Comparison of ENCODE assay signal across 8 cellular contexts in genomic region chr4:3292571-3293409, GRCh38.
A peak's percentile ranks its signal among the peaks of the same experiment; 100 is the strongest.
DNase-seq lines count a peak whose midpoint lies in the region; ATAC-seq and TF ChIP-seq lines count a peak whose summit lies in the region.

A gene with protein sequence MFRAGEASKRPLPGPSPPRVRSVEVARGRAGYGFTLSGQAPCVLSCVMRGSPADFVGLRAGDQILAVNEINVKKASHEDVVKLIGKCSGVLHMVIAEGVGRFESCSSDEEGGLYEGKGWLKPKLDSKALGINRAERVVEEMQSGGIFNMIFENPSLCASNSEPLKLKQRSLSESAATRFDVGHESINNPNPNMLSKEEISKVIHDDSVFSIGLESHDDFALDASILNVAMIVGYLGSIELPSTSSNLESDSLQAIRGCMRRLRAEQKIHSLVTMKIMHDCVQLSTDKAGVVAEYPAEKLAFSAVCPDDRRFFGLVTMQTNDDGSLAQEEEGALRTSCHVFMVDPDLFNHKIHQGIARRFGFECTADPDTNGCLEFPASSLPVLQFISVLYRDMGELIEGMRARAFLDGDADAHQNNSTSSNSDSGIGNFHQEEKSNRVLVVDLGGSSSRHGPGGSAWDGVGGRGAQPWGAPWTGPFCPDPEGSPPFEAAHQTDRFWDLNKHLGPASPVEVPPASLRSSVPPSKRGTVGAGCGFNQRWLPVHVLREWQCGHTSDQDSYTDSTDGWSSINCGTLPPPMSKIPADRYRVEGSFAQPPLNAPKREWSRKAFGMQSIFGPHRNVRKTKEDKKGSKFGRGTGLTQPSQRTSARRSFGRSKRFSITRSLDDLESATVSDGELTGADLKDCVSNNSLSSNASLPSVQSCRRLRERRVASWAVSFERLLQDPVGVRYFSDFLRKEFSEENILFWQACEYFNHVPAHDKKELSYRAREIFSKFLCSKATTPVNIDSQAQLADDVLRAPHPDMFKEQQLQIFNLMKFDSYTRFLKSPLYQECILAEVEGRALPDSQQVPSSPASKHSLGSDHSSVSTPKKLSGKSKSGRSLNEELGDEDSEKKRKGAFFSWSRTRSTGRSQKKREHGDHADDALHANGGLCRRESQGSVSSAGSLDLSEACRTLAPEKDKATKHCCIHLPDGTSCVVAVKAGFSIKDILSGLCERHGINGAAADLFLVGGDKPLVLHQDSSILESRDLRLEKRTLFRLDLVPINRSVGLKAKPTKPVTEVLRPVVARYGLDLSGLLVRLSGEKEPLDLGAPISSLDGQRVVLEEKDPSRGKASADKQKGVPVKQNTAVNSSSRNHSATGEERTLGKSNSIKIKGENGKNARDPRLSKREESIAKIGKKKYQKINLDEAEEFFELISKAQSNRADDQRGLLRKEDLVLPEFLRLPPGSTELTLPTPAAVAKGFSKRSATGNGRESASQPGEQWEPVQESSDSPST (N-terminal part only) (plus strand): TSS chr4:3293021. CDS start chr4:3316171, 23,150 bp downstream.

- DNase-seq in DMS 273 treated with DMSO at 0.1 percent for 48 hours (lab: John Stamatoyannopoulos, UW) (peak; percentile 46), Kasumi-1 (lab: John Stamatoyannopoulos, UW) (peak; percentile 90 to 91), SHP77 (lab: John Stamatoyannopoulos, UW) (peak; percentile 37 to 68), activated gamma-delta T cell (lab: John Stamatoyannopoulos, UW) (peak; percentile 73), fibroblast of the conjunctiva (ENCODE audit: low read depth) (peak; percentile 90), nephron progenitor cell (peak; percentile 97)
- peak; percentile 92 for DNase-seq in stimulated activated naive CD8-positive, alpha-beta T cell treated with anti-CD3 and anti-CD28 coated beads, Interleukin-15, Interleukin-2, amounts not matched to agents 100 U/mL and 50 U/mL, for 24 hours

- peaks cover 35% of the 10 kb centered on the region for H3K27me3 Mint-ChIP-seq in nephron progenitor cell (ENCODE audit: low read depth, poor library complexity)

- peaks cover 32% of the 10 kb centered on the region for H3K36me3 Mint-ChIP-seq in nephron progenitor cell (ENCODE audit: low read depth)

- H3K9me3 Mint-ChIP-seq in nephron progenitor cell = peaks cover 7% of the 10 kb centered on the region

- ATAC-seq in GM21786 (IDR thresholded peaks at IDR 0.05; ENCODE audit: unreplicated experiment) = peak; percentile 86
- peak; percentile 96 for ATAC-seq in stimulated activated naive CD8-positive, alpha-beta T cell treated with anti-CD3 and anti-CD28 coated beads, Interleukin-15, Interleukin-2, amounts not matched to agents 100 U/mL and 50 U/mL, for 24 hours

- no peak for TF ChIP-seq CTCF in nephron progenitor cell (IDR thresholded peaks at IDR 0.05)

- peaks cover 50% of the 10 kb centered on the region for H3K4me1 Mint-ChIP-seq in nephron progenitor cell

- H3K4me3 Mint-ChIP-seq in nephron progenitor cell = peak within 1 kb of the TSS; percentile 92

- no peak within 1 kb of the TSS for H3K27ac Mint-ChIP-seq in nephron progenitor cell

Comparison
In these comparisons a context has a peak if more than half of its experiments do, and no peak if none do; other contexts are left out.
1. Peak in every context shown above with its lines: DNase-seq and ATAC-seq.
2. DNase-seq: peak in every context shown above with its lines; median percentile 97 in nephron progenitor cell; 92 in stimulated activated naive CD8-positive, alpha-beta T cell treated with anti-CD3 and anti-CD28 coated beads, Interleukin-15, Interleukin-2, amounts not matched to agents 100 U/mL and 50 U/mL, for 24 hours; 90 in Kasumi-1; 90 in fibroblast of the conjunctiva; 73 in activated gamma-delta T cell; 52 in SHP77; 46 in DMS 273 treated with DMSO at 0.1 percent for 48 hours.